ENCODE assay signal across 18 cellular contexts in the genomic region with DNA sequence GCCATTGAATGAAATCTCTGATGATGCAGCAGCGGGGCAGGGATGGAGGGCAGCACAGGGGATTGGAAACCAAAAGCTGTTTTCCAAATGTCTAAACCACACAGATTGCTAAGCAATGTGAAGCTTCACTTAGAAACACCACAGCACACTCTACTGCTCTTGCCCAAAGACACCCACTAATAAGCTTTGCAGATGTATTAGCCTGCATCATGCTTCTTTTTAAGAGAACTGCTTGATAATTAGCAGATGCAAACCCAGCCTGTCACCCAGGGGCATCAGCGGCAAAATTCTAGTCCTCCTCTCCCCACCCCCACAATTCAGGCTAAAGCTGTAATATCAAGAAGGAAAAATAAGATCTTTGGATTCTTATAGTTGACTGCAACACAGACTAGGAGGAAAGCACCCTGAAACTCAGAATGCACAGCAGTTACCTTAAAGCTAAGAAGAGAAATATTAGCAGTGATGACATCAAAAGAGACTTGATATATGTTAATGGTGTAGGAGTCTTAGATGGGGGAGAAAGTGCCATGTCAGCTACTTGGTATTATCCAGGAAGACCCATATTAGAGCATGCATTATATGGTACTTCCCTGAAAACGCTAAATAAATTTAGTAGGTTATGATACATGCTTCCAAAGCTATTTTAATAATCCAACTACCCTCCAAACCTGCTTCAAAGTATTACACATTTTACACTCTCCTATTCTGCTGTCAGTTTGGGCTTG.
DNase-seq lines count a peak whose midpoint lies in the region; FAIRE-seq and TF ChIP-seq lines count a peak whose summit lies in the region.
"Had no signal": no experiment of that assay in that cellular context is flagged by ENCODE, and none has a peak within 500 bp of the region (broad histone marks: within the 10 kb centered on the region; RNA-seq: fewer than 3 reads in every experiment).

No MANE protein-coding gene starts in this region.

- no peak overlapping the region for H3K9ac ChIP-seq in SK-N-SH

- WGBS in SK-N-SH (ENCODE audit: low lambda C conversion rate): 38% methylated on average over 3 of the region's 3 CpGs
- WGBS in hepatocyte (ENCODE audit: low lambda C conversion rate, missing lambda C conversion rate): 68% methylated on average over 3 of the region's 3 CpGs
- 89 to 94% methylated on average over 3 of the region's 3 CpGs for WGBS in sigmoid colon, 2 donors
- WGBS in small intestine, 3 donors: 84 to 94% (median 91%) methylated on average over 3 of the region's 3 CpGs

- peaks cover 0 to 25% of the 10 kb centered on the region in 2 experiments for H3K36me3 ChIP-seq in SK-N-SH (replicated peaks in 1 of 2; ENCODE audit: control insufficient read depth in 1 of 2, insufficient read depth in 2 of 2, low read length in 1 of 2)
- no peaks in the 10 kb centered on the region for H3K36me3 ChIP-seq in hepatocyte (replicated peaks; ENCODE audit: insufficient read depth, low read depth)
- no peaks in the 10 kb centered on the region for H3K36me3 ChIP-seq in sigmoid colon
- no peaks in the 10 kb centered on the region for H3K36me3 ChIP-seq in small intestine (ENCODE audit: control insufficient read depth in 2 of 2, insufficient read depth in 2 of 2, low read length in 2 of 2)

- no peak for FAIRE-seq in small intestine (lab: Jason Lieb, UNC)
- FAIRE-seq: G401.6, GM12878, HTR-8/SVneo had no signal

- no peaks in the 10 kb centered on the region for H3F3A ChIP-seq in SK-N-SH (replicated peaks; ENCODE audit: insufficient read depth)

- intact Hi-C loops in sigmoid colon (cut with DNase I): loop anchor here (5.0 kb wide), 4 partner anchors 194 to 619 kb away; no protein-coding TSS in a partner anchor
- intact Hi-C loops in activated CD4-positive, alpha-beta T cell treated with anti-CD3 and anti-CD28 coated beads, Interleukin-2, amount 10 ng/mL, durations not matched to agents 24 days and 14 days (cut with micrococcal nuclease): no loop called here

- TF ChIP-seq POLR2A in sigmoid colon (IDR thresholded peaks at IDR 0.05): no peak

- peak; percentile 18; the same call in 1 of the 2 replicates for TF ChIP-seq CTCF in AG10803 (conservative IDR thresholded peaks at IDR 0.05; ENCODE audit: low read length)
- TF ChIP-seq CTCF in SK-N-SH (IDR thresholded peaks at IDR 0.05): no peak
- TF ChIP-seq CTCF in hepatocyte (IDR thresholded peaks at IDR 0.05; ENCODE audit: poor library complexity): no peak
- no peak for TF ChIP-seq CTCF in sigmoid colon (IDR thresholded peaks at IDR 0.05)

- no peaks in the 10 kb centered on the region for H3K36me3 Mint-ChIP-seq in activated CD4-positive, alpha-beta T cell treated with anti-CD3 and anti-CD28 coated beads, Interleukin-2, amount 10 ng/mL, durations not matched to agents 24 days and 14 days (ENCODE audit: low read depth)
- H3K36me3 Mint-ChIP-seq: CD4-positive, alpha-beta memory T cell had no signal

- H3K9me2 ChIP-seq in SK-N-SH (no peaks in the 10 kb centered on the region), hepatocyte (replicated peaks; ENCODE audit: insufficient read depth) (no peaks in the 10 kb centered on the region)

- TF ChIP-seq EP300 in SK-N-SH (IDR thresholded peaks at IDR 0.05; ENCODE audit: borderline replicate concordance in 1 of 2, low read depth in 1 of 2, low read length in 1 of 2) (peak in 1 of 2 experiments; percentile 96; a peak in 2 of 4 replicates), sigmoid colon (IDR thresholded peaks at IDR 0.05) (no peak)

- H3K4me2 ChIP-seq in SK-N-SH: no peak overlapping the region
- H3K4me2 ChIP-seq in hepatocyte: no peak overlapping the region

- H3K9me3 ChIP-seq in SK-N-SH (no peaks in the 10 kb centered on the region), hepatocyte (ENCODE audit: low read depth) (no peaks in the 10 kb centered on the region), sigmoid colon (no peaks in the 10 kb centered on the region), small intestine (ENCODE audit: control insufficient read depth, low read depth) (no peaks in the 10 kb centered on the region)

- POLR2A ChIA-PET in SK-N-SH (lab: Yijun Ruan, JAX): interaction anchor here (0.6 to 5.6 kb wide), 23 partner anchors 8 to 1571 kb away, joined by 3 to 105 read pairs (median 5); a partner anchor contains a TSS

- peaks cover 4% of the 10 kb centered on the region for H3K27me3 Mint-ChIP-seq in activated CD4-positive, alpha-beta T cell treated with anti-CD3 and anti-CD28 coated beads, Interleukin-2, amount 10 ng/mL, durations not matched to agents 24 days and 14 days

- no peaks in the 10 kb centered on the region for H3K79me2 ChIP-seq in SK-N-SH (ENCODE audit: insufficient read depth)
- H3K79me2 ChIP-seq in hepatocyte: no peaks in the 10 kb centered on the region

- H3K27ac ChIP-seq in SK-N-SH (ENCODE audit: low read depth in 2 of 2, low read length in 1 of 2) (peak overlapping the region in 1 of 2 experiments; percentile 100; a peak in 2 of 4 replicates), hepatocyte (peak overlapping the region; percentile 9), sigmoid colon (peak overlapping the region in 3 of 4 donors; percentile 70 to 76 (median 72)), small intestine (ENCODE audit: low read depth in 1 of 2, low read length in 1 of 2) (no peak overlapping the region)
- H3K27ac ChIP-seq: HL-60 had no signal

- no peaks in the 10 kb centered on the region for H3K4me1 Mint-ChIP-seq in activated CD4-positive, alpha-beta T cell treated with anti-CD3 and anti-CD28 coated beads, Interleukin-2, amount 10 ng/mL, durations not matched to agents 24 days and 14 days
- H3K4me1 Mint-ChIP-seq: CD4-positive, alpha-beta memory T cell had no signal

- no peak overlapping the region for H3K4me3 Mint-ChIP-seq in activated CD4-positive, alpha-beta T cell treated with anti-CD3 and anti-CD28 coated beads, Interleukin-2, amount 10 ng/mL, durations not matched to agents 24 days and 14 days
- H3K4me3 Mint-ChIP-seq: CD4-positive, alpha-beta memory T cell had no signal

- H4K20me1 ChIP-seq in SK-N-SH (ENCODE audit: insufficient read depth) (no peaks in the 10 kb centered on the region), hepatocyte (ENCODE audit: insufficient read depth, poor library complexity, severe bottlenecking) (no peaks in the 10 kb centered on the region)

- H2AFZ ChIP-seq in SK-N-SH (ENCODE audit: low read depth) (no peak overlapping the region), hepatocyte (no peak overlapping the region)

- DNase-seq in AG10803 (ENCODE audit: low read depth): peak; percentile 40
- peak; percentile 49 for DNase-seq in SK-N-SH
- DNase-seq in hepatocyte (ENCODE audit: low spot score): no peak
- DNase-seq in sigmoid colon: no peak
- no peak for DNase-seq in mesenteric fat pad (ENCODE audit: low spot score)
- no peak for DNase-seq in small intestine
- DNase-seq in activated CD4-positive, alpha-beta T cell treated with anti-CD3 and anti-CD28 coated beads, Interleukin-2, amount 10 ng/mL, durations not matched to agents 24 days and 14 days: no peak
- DNase-seq: CD4-positive, alpha-beta memory T cell; DND-41; HCEC 1CT; NCI-H187; NCI-H226; NCI-H524 treated with DMSO at 0.1 percent for 48 hours; SHP77 had no signal

- H3K4me3 ChIP-seq in AG10803 (ENCODE audit: low read length) (no peak overlapping the region), SK-N-SH (ENCODE audit: low read depth in 2 of 2, low read length in 1 of 2) (no peak overlapping the region), hepatocyte (no peak overlapping the region), sigmoid colon (no peak overlapping the region), small intestine (ENCODE audit: low read depth in 1 of 2, low read length in 2 of 2) (no peak overlapping the region)
- H3K4me3 ChIP-seq: GM12878 had no signal

- H3K27ac Mint-ChIP-seq in activated CD4-positive, alpha-beta T cell treated with anti-CD3 and anti-CD28 coated beads, Interleukin-2, amount 10 ng/mL, durations not matched to agents 24 days and 14 days: no peak overlapping the region
- H3K27ac Mint-ChIP-seq: CD4-positive, alpha-beta memory T cell had no signal

- CTCF ChIA-PET in SK-N-SH (lab: Yijun Ruan, JAX): interaction anchor here (0.6 to 5.6 kb wide), 21 partner anchors 12 to 856 kb away, joined by 3 to 49 read pairs (median 6); no protein-coding TSS in a partner anchor

- H3K9me3 Mint-ChIP-seq in activated CD4-positive, alpha-beta T cell treated with anti-CD3 and anti-CD28 coated beads, Interleukin-2, amount 10 ng/mL, durations not matched to agents 24 days and 14 days: no peaks in the 10 kb centered on the region

- H3K27me3 ChIP-seq in SK-N-SH (ENCODE audit: insufficient read depth) (no peaks in the 10 kb centered on the region), hepatocyte (no peaks in the 10 kb centered on the region), sigmoid colon (no peaks in the 10 kb centered on the region), small intestine (ENCODE audit: control insufficient read depth in 2 of 2, insufficient read depth in 2 of 2, low read length in 2 of 2) (no peaks in the 10 kb centered on the region)

- TF ChIP-seq RAD21 in SK-N-SH (IDR thresholded peaks at IDR 0.05; ENCODE audit: low read length): peak; percentile 68

- H3K4me1 ChIP-seq in SK-N-SH (ENCODE audit: control insufficient read depth in 1 of 2, insufficient read depth in 2 of 2, low read depth in 1 of 2, low read length in 1 of 2) (peaks cover 0 to 72% of the 10 kb centered on the region in 2 experiments; a peak in 2 of 4 replicates), hepatocyte (ENCODE audit: insufficient read depth) (peaks cover 40% of the 10 kb centered on the region), sigmoid colon (peaks cover 0 to 93% (median 72%) of the 10 kb centered on the region in 4 donors), small intestine (ENCODE audit: control insufficient read depth in 2 of 2, insufficient read depth in 1 of 2, low read depth in 1 of 2, low read length in 1 of 2) (no peaks in the 10 kb centered on the region)

TF ChIP-seq in SK-N-SH, 30 proteins besides CTCF, POLR2A, EP300 and RAD21 (continues in another document):
- TF ChIP-seq MXI1 (IDR thresholded peaks at IDR 0.05; ENCODE audit: low read depth, low read length): no peak
- TF ChIP-seq FOSL2 (IDR thresholded peaks at IDR 0.05; ENCODE audit: borderline replicate concordance, low read depth): no peak
- no peak for TF ChIP-seq NRF1 (IDR thresholded peaks at IDR 0.05; ENCODE audit: low read depth, low read length)
- TF ChIP-seq TEAD4 (IDR thresholded peaks at IDR 0.05; ENCODE audit: borderline replicate concordance, insufficient read depth): no peak
- peak; percentile 80 for TF ChIP-seq GATA2 (CRISPR knock-in tag; IDR thresholded peaks at IDR 0.05)
- TF ChIP-seq SMC3 (IDR thresholded peaks at IDR 0.05; ENCODE audit: low read depth, low read length): peak; percentile 14; the same call in 1 of the 2 replicates
- peak; percentile 91 for TF ChIP-seq CHD2 (IDR thresholded peaks at IDR 0.05; ENCODE audit: low read length, partially characterized antibody)
- no peak for TF ChIP-seq FOXM1 (IDR thresholded peaks at IDR 0.05; ENCODE audit: low read depth)
- TF ChIP-seq YY1 (IDR thresholded peaks at IDR 0.05; ENCODE audit: low read depth): no peak
- no peak for TF ChIP-seq NFIC (IDR thresholded peaks at IDR 0.05; ENCODE audit: borderline replicate concordance)

Comparison
In these comparisons a context has a peak if more than half of its experiments do, and no peak if none do; other contexts are left out.
1. DNase-seq: peak in AG10803 (single experiment) and SK-N-SH (single experiment); none in hepatocyte (single experiment), sigmoid colon (single experiment), mesenteric fat pad (single experiment), small intestine (single experiment) and activated CD4-positive, alpha-beta T cell treated with anti-CD3 and anti-CD28 coated beads, Interleukin-2, amount 10 ng/mL, durations not matched to agents 24 days and 14 days (single experiment).
2. H3K27ac ChIP-seq: peak in hepatocyte (single experiment) and sigmoid colon (3 of 4); none in small intestine (0 of 2).